Comparison of ENCODE assay signal across 1 cellular context in the genomic region with DNA sequence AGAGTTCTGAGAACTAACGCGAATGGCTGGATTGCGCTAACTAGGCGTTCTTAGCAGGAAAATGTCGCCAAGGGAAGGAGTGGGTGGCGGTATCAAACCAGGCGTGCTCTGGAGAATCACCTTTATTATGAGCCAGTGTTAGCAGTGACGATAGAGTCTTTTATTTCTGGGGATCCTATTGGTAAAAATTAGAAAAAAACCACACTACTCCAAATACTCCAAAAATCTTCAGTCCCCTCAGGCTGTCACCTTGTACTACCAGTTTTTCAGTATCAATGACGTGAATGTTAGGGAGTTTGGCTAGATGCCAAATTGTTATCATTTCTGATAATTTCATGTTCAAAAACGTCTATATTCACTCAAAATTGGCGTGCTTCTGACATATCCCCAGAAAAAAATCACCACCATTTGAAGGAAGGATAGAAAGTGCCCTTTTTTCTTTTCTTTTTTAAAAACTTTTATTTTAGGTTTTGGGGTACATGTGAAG.
TF ChIP-seq lines count a peak whose summit lies in the region.

No MANE protein-coding gene starts in this region.

TF ChIP-seq in A549, 52 proteins besides CTCF, POLR2A, EP300 and RAD21 (continued from another document):
- TF ChIP-seq, protein P1, sequence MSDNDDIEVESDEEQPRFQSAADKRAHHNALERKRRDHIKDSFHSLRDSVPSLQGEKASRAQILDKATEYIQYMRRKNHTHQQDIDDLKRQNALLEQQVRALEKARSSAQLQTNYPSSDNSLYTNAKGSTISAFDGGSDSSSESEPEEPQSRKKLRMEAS (IDR thresholded peaks at IDR 0.05) = no peak
